1 cellular context compared by ENCODE assay signal in the genomic region with DNA sequence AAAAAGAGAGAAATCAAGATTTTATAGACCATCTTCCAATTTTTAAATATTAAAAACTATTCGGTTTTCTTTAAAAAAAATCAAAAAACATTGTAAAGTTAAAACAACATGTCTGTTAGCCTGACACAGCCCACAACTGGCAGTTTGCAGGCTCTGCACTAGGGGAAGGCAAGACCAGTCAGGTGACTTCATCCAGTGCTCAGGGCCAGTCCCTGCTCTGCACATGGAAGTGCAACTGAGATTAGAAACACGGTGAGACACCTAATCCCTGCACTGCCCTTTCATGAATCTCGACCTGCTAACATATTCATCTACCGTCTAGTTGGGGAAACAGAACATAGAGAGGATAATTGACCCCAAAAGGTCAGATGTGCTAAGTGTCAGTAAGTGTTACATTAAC.
TF ChIP-seq lines count a peak whose summit lies in the region.

No MANE protein-coding gene starts in this region.

TF ChIP-seq in WTC11, 78 proteins besides CTCF, POLR2A, EP300 and RAD21 (continued from another document):
- TF ChIP-seq, protein P1, sequence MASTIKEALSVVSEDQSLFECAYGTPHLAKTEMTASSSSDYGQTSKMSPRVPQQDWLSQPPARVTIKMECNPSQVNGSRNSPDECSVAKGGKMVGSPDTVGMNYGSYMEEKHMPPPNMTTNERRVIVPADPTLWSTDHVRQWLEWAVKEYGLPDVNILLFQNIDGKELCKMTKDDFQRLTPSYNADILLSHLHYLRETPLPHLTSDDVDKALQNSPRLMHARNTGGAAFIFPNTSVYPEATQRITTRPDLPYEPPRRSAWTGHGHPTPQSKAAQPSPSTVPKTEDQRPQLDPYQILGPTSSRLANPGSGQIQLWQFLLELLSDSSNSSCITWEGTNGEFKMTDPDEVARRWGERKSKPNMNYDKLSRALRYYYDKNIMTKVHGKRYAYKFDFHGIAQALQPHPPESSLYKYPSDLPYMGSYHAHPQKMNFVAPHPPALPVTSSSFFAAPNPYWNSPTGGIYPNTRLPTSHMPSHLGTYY (CRISPR knock-in tag; IDR thresholded peaks at IDR 0.05) = no peak
- TF ChIP-seq, protein P2, sequence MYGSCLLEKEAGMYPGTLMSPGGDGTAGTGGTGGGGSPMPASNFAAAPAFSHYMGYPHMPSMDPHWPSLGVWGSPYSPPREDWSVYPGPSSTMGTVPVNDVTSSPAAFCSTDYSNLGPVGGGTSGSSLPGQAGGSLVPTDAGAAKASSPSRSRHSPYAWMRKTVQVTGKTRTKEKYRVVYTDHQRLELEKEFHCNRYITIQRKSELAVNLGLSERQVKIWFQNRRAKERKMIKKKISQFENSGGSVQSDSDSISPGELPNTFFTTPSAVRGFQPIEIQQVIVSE (CRISPR knock-in tag; IDR thresholded peaks at IDR 0.05; ENCODE audit: borderline replicate concordance) = no peak
- no peak for TF ChIP-seq ATF3 (CRISPR knock-in tag; conservative IDR thresholded peaks at IDR 0.05)
